In genomic region chr7:35258891-35259537, GRCh38 we compare ENCODE assay signal across 24 cellular contexts. TPM values are rescaled to one million over a fixed set of nuclear protein-coding genes. Genes with fewer than 3 reads are reported as not detected.
DNase-seq lines count a peak whose midpoint lies in the region; ATAC-seq and TF ChIP-seq lines count a peak whose summit lies in the region.
"Had no signal": no experiment of that assay in that cellular context is flagged by ENCODE, and none has a peak within 500 bp of the region (broad histone marks: within the 10 kb centered on the region; RNA-seq: fewer than 3 reads in every experiment).

No MANE protein-coding gene starts in this region.

- no peak overlapping the region for H3K9ac ChIP-seq in HUES48 (ENCODE audit: low read depth, low read length)

- peaks cover 5% of the 10 kb centered on the region for H3K4me1 Mint-ChIP-seq in T-helper 1 cell treated with Interleukin-12 subunit alpha and Interleukin-12 subunit beta and Interleukin-4 antibody, amounts not matched to agents 30 μg/mL and 1 μg/mL, for 36 hours (ENCODE audit: low read depth)
- peaks cover 22% of the 10 kb centered on the region for H3K4me1 Mint-ChIP-seq in neural crest cell

- TF ChIP-seq CTCF in left ventricle myocardium inferior (IDR thresholded peaks at IDR 0.05; ENCODE audit: borderline replicate concordance) (no peak), neural crest cell (conservative IDR thresholded peaks at IDR 0.05) (no peak)

- H3K4me3 ChIP-seq in HUES48 (ENCODE audit: low read depth, low read length) (0 out of 2 replicates have a peak overlapping the region, but pooled peaks have one; percentile 32), left ventricle myocardium inferior (peak overlapping the region; percentile 73)
- H3K4me3 ChIP-seq: mucosa of descending colon, thyroid gland had no signal

- no peak for ATAC-seq in HG02870 (IDR thresholded peaks at IDR 0.05; ENCODE audit: unreplicated experiment)
- ATAC-seq: left lobe of liver, mucosa of descending colon had no signal

- no peak overlapping the region for H3K4me3 Mint-ChIP-seq in T-helper 1 cell treated with Interleukin-12 subunit alpha and Interleukin-12 subunit beta and Interleukin-4 antibody, amounts not matched to agents 30 μg/mL and 1 μg/mL, for 36 hours
- peak overlapping the region; percentile 61 for H3K4me3 Mint-ChIP-seq in neural crest cell
- H3K4me3 Mint-ChIP-seq: stimulated activated naive CD8-positive, alpha-beta T cell treated with anti-CD3 and anti-CD28 coated beads, Interleukin-15, Interleukin-2, amounts not matched to agents 100 ng/mL and 50 ng/mL, for 24 hours had no signal

- H3K4me1 ChIP-seq in HUES48 (ENCODE audit: control insufficient read depth, insufficient read depth, low read length) (peaks cover 57% of the 10 kb centered on the region), left ventricle myocardium inferior (peaks cover 44% of the 10 kb centered on the region)

- H3K36me3 ChIP-seq in HUES48 (ENCODE audit: control insufficient read depth, insufficient read depth, low read length) (no peaks in the 10 kb centered on the region), left ventricle myocardium inferior (no peaks in the 10 kb centered on the region)
- H3K36me3 ChIP-seq: spleen, thyroid gland had no signal

- peak overlapping the region; percentile 76 for H3K27ac Mint-ChIP-seq in T-helper 1 cell treated with Interleukin-12 subunit alpha and Interleukin-12 subunit beta and Interleukin-4 antibody, amounts not matched to agents 30 μg/mL and 1 μg/mL, for 36 hours
- H3K27ac Mint-ChIP-seq in neural crest cell (ENCODE audit: unreplicated experiment), result no peak overlapping the region
- H3K27ac Mint-ChIP-seq: CD4-positive, alpha-beta T cell had no signal

- no peaks in the 10 kb centered on the region for H3K9me3 ChIP-seq in HUES48 (ENCODE audit: control insufficient read depth, insufficient read depth, low read length)
- H3K9me3 ChIP-seq in left ventricle myocardium inferior (replicated peaks), result no peaks in the 10 kb centered on the region
- H3K9me3 ChIP-seq: mucosa of descending colon, thyroid gland had no signal

- H3K27ac ChIP-seq in HUES48 (ENCODE audit: low read depth, low read length), result no peak overlapping the region
- peak overlapping the region; percentile 92 for H3K27ac ChIP-seq in left ventricle myocardium inferior (replicated peaks)
- H3K27ac ChIP-seq: 22Rv1, spleen, thyroid gland had no signal

- H3K27me3 ChIP-seq in HUES48 (ENCODE audit: control insufficient read depth, insufficient read depth, low read length), result peaks cover 100% of the 10 kb centered on the region
- peaks cover 98% of the 10 kb centered on the region for H3K27me3 ChIP-seq in left ventricle myocardium inferior (ENCODE audit: low read depth)

- H3K36me3 Mint-ChIP-seq in T-helper 1 cell treated with Interleukin-12 subunit alpha and Interleukin-12 subunit beta and Interleukin-4 antibody, amounts not matched to agents 30 μg/mL and 1 μg/mL, for 36 hours (ENCODE audit: low read depth), result peaks cover 2% of the 10 kb centered on the region
- H3K36me3 Mint-ChIP-seq in neural crest cell (ENCODE audit: low read depth), result no peaks in the 10 kb centered on the region

- H3K27me3 Mint-ChIP-seq in T-helper 1 cell treated with Interleukin-12 subunit alpha and Interleukin-12 subunit beta and Interleukin-4 antibody, amounts not matched to agents 30 μg/mL and 1 μg/mL, for 36 hours (ENCODE audit: low read depth), result peaks cover 87% of the 10 kb centered on the region
- peaks cover 99% of the 10 kb centered on the region for H3K27me3 Mint-ChIP-seq in neural crest cell (ENCODE audit: low read depth)

- intact Hi-C loops in left ventricle myocardium inferior (cut with micrococcal nuclease), result no loop called here

- H3K9me3 Mint-ChIP-seq in T-helper 1 cell treated with Interleukin-12 subunit alpha and Interleukin-12 subunit beta and Interleukin-4 antibody, amounts not matched to agents 30 μg/mL and 1 μg/mL, for 36 hours, result peaks cover 7% of the 10 kb centered on the region
- no peaks in the 10 kb centered on the region for H3K9me3 Mint-ChIP-seq in neural crest cell
- H3K9me3 Mint-ChIP-seq: stimulated activated naive CD8-positive, alpha-beta T cell treated with anti-CD3 and anti-CD28 coated beads, Interleukin-15, Interleukin-2, amounts not matched to agents 100 ng/mL and 50 ng/mL, for 24 hours had no signal

- no peak for DNase-seq in T-helper 1 cell
- DNase-seq in left ventricle myocardium inferior, result no peak
- DNase-seq in neural crest cell (ENCODE audit: low read depth, low spot score), result no peak
- DNase-seq in stimulated activated naive CD4-positive, alpha-beta T cell treated with Interleukin-2 at 50 U/mL for 16 hours (lab: John Stamatoyannopoulos, UW), result no peak
- no peak for DNase-seq in NCI-H2029 treated with DMSO at 0.1 percent for 48 hours (lab: John Stamatoyannopoulos, UW)
- DNase-seq: activated CD8-positive, alpha-beta memory T cell treated with anti-CD3 and anti-CD28 coated beads, Interleukin-2, amount 50 U/mL, for 48 hours; activated effector memory CD4-positive, alpha-beta T cell treated with anti-CD3 and anti-CD28 coated beads, Interleukin-2, amount 50 U/mL, for 16 hours; amniotic stem cell; CD4-positive, alpha-beta T cell; DMS 273 treated with DMSO at 0.1 percent for 48 hours; GF-D8; Kasumi-1; mucosa of descending colon; NCI-H1694 treated with DMSO at 0.1 percent for 48 hours; spleen; stimulated activated CD4-positive, alpha-beta T cell treated with anti-CD3 and anti-CD28 coated beads, Interleukin-4, amount 100 ng/mL, for 1 hour; thyroid gland had no signal

RNA-seq across cellular contexts. Expression of gene TBX20, which starts 5.1 kb away (rescaled TPM):
- total RNA-seq in left ventricle myocardium inferior (83.9 TPM), neural crest cell (4.6 and 5.5 TPM in 2 replicates)
- total RNA-seq: glomerular endothelial cell, spleen had no signal

Comparison
In these comparisons a context has a peak if more than half of its experiments do, and no peak if none do; other contexts are left out.
1. RNA of gene TBX20, which starts 5.1 kb away (total RNA-seq): 83.9 TPM in left ventricle myocardium inferior (single experiment); 4.6 to 5.5 TPM in neural crest cell; every median in the first group is over 10 times any median in the second.